In genomic region chr12:125113800-125114199, GRCh38 we compare ENCODE assay signal across 32 cellular contexts.
"Had no signal": no experiment of that assay in that cellular context is flagged by ENCODE, and none has a peak within 500 bp of the region (broad histone marks: within the 10 kb centered on the region; RNA-seq: fewer than 3 reads in every experiment).

No MANE protein-coding gene starts in this region.

- ATAC-seq: activated CD8-positive, alpha-beta T cell treated with anti-CD3 and anti-CD28 coated beads, Interleukin-2, amount 10 ng/mL, durations not matched to agents 7 days and 5 days; esophagus mucosa had no signal

- DNase-seq: activated CD4-positive, alpha-beta T cell treated with anti-CD3 and anti-CD28 coated beads, Interleukin-2, amount 10 ng/mL, durations not matched to agents 24 days and 14 days; activated CD4-positive, CD25-positive, alpha-beta regulatory T cell; activated CD4-positive, CD25-positive, alpha-beta regulatory T cell treated with anti-CD3 and anti-CD28 coated beads, Interleukin-2, amount 50 U/mL, for 72 hours; activated CD8-positive, alpha-beta memory T cell treated with anti-CD3 and anti-CD28 coated beads, Interleukin-2, amount 50 U/mL, for 48 hours; activated CD8-positive, alpha-beta T cell treated with anti-CD3 and anti-CD28 coated beads, Interleukin-2, amount 10 ng/mL, durations not matched to agents 7 days and 5 days; activated gamma-delta T cell; activated naive CD4-positive, alpha-beta T cell; activated naive CD4-positive, alpha-beta T cell treated with anti-CD3 and anti-CD28 coated beads, Interleukin-2, amount 10 ng/mL, durations not matched to agents 7 days and 5 days; activated naive CD8-positive, alpha-beta T cell treated with anti-CD3 and anti-CD28 coated beads, Interleukin-2, amount 10 ng/mL, durations not matched to agents 7 days and 5 days; activated T-cell treated with anti-CD3 and anti-CD28 coated beads for 4 hours; activated T-cell treated with anti-CD3 and anti-CD28 coated beads, Interleukin-2, amount 50 U/mL, for 24 hours; central memory CD4-positive, alpha-beta T cell; cerebellar nuclear complex; colonic mucosa; effector CD8-positive, alpha-beta T cell; foreskin fibroblast; head of caudate nucleus; T-helper 1 cell; T-helper 17 cell; T1000; WERI-Rb-1 had no signal

- H3K4me1 ChIP-seq: ascending aorta, breast epithelium had no signal

- H3K9me3 Mint-ChIP-seq: activated CD4-positive, alpha-beta memory T cell treated with anti-CD3 and anti-CD28 coated beads for 36 hours; activated CD4-positive, alpha-beta T cell treated with anti-CD3 and anti-CD28 coated beads, Interleukin-2, amount 10 ng/mL, durations not matched to agents 24 days and 14 days; activated naive CD4-positive, alpha-beta T cell treated with anti-CD3 and anti-CD28 coated beads, Interleukin-2, amount 10 ng/mL, durations not matched to agents 7 days and 5 days; activated naive CD4-positive, alpha-beta T cell treated with anti-CD3 and anti-CD28 coated beads, Interleukin-2, amount 50 U/mL, for 72 hours; activated naive CD8-positive, alpha-beta T cell treated with anti-CD3 and anti-CD28 coated beads, Interleukin-2, amount 10 ng/mL, durations not matched to agents 7 days and 5 days; activated T-cell treated with anti-CD3 and anti-CD28 coated beads, Interleukin-2, amount 50 U/mL, for 24 hours; T-helper 2 cell treated with Interferon-gamma antibody and Interleukin-4, amounts not matched to agents 5 μg/mL and 100 μg/mL, for 36 hours had no signal

- H3K27me3 ChIP-seq: ascending aorta, breast epithelium, cardiac muscle cell, colonic mucosa had no signal

- H3K4me1 Mint-ChIP-seq: activated CD4-positive, alpha-beta T cell treated with anti-CD3 and anti-CD28 coated beads for 36 hours; activated CD4-positive, alpha-beta T cell treated with anti-CD3 and anti-CD28 coated beads, Interleukin-2, amount 10 ng/mL, durations not matched to agents 24 days and 14 days; activated naive CD4-positive, alpha-beta T cell treated with anti-CD3 and anti-CD28 coated beads, Interleukin-2, amount 10 ng/mL, durations not matched to agents 7 days and 5 days; activated naive CD8-positive, alpha-beta T cell treated with anti-CD3 and anti-CD28 coated beads, Interleukin-2, amount 10 ng/mL, durations not matched to agents 7 days and 5 days had no signal

- H3K9me3 ChIP-seq: ascending aorta, breast epithelium, colonic mucosa had no signal

- H3K4me3 ChIP-seq: ascending aorta, breast epithelium, cardiac muscle cell, colonic mucosa had no signal

- H3K27ac Mint-ChIP-seq: activated CD4-positive, alpha-beta memory T cell treated with anti-CD3 and anti-CD28 coated beads for 36 hours; activated CD4-positive, alpha-beta T cell treated with anti-CD3 and anti-CD28 coated beads for 36 hours; activated CD4-positive, alpha-beta T cell treated with anti-CD3 and anti-CD28 coated beads, Interleukin-2, amount 10 ng/mL, durations not matched to agents 24 days and 14 days; activated CD8-positive, alpha-beta T cell treated with anti-CD3 and anti-CD28 coated beads, Interleukin-2, amount 10 ng/mL, durations not matched to agents 7 days and 5 days; activated naive CD4-positive, alpha-beta T cell treated with anti-CD3 and anti-CD28 coated beads, Interleukin-2, amount 10 ng/mL, durations not matched to agents 7 days and 5 days; activated naive CD8-positive, alpha-beta T cell treated with anti-CD3 and anti-CD28 coated beads, Interleukin-2, amount 10 ng/mL, durations not matched to agents 7 days and 5 days; activated T-cell treated with anti-CD3 and anti-CD28 coated beads, Interleukin-2, amount 50 U/mL, for 24 hours; activated T-cell treated with anti-CD3 and anti-CD28 coated beads, Interleukin-2, amount 50 U/mL, for 72 hours; brain; T-helper 17 cell; T-helper 2 cell treated with Interferon-gamma antibody and Interleukin-4, amounts not matched to agents 5 μg/mL and 100 μg/mL, for 36 hours had no signal

- H3K27me3 Mint-ChIP-seq: activated CD4-positive, alpha-beta memory T cell treated with anti-CD3 and anti-CD28 coated beads for 36 hours; activated CD4-positive, alpha-beta T cell treated with anti-CD3 and anti-CD28 coated beads for 36 hours; activated CD4-positive, alpha-beta T cell treated with anti-CD3 and anti-CD28 coated beads, Interleukin-2, amount 10 ng/mL, durations not matched to agents 24 days and 14 days; activated naive CD4-positive, alpha-beta T cell treated with anti-CD3 and anti-CD28 coated beads, Interleukin-2, amount 10 ng/mL, durations not matched to agents 7 days and 5 days; activated naive CD8-positive, alpha-beta T cell treated with anti-CD3 and anti-CD28 coated beads, Interleukin-2, amount 10 ng/mL, durations not matched to agents 7 days and 5 days; activated T-cell treated with anti-CD3 and anti-CD28 coated beads, Interleukin-2, amount 50 U/mL, for 24 hours; T-helper 17 cell had no signal

- H3K27ac ChIP-seq: ascending aorta, breast epithelium, cardiac muscle cell, colonic mucosa, WERI-Rb-1 had no signal

- FAIRE-seq: frontal cortex had no signal

- H3K4me3 Mint-ChIP-seq: activated CD4-positive, alpha-beta memory T cell treated with anti-CD3 and anti-CD28 coated beads for 36 hours; activated CD4-positive, alpha-beta T cell treated with anti-CD3 and anti-CD28 coated beads for 36 hours; activated CD4-positive, alpha-beta T cell treated with anti-CD3 and anti-CD28 coated beads, Interleukin-2, amount 10 ng/mL, durations not matched to agents 24 days and 14 days; activated CD8-positive, alpha-beta T cell treated with anti-CD3 and anti-CD28 coated beads, Interleukin-2, amount 10 ng/mL, durations not matched to agents 7 days and 5 days; activated naive CD4-positive, alpha-beta T cell treated with anti-CD3 and anti-CD28 coated beads, Interleukin-2, amount 10 ng/mL, durations not matched to agents 7 days and 5 days; activated naive CD8-positive, alpha-beta T cell treated with anti-CD3 and anti-CD28 coated beads, Interleukin-2, amount 10 ng/mL, durations not matched to agents 7 days and 5 days; activated T-cell treated with anti-CD3 and anti-CD28 coated beads, Interleukin-2, amount 50 U/mL, for 24 hours; brain; T-helper 17 cell; T-helper 2 cell treated with Interferon-gamma antibody and Interleukin-4, amounts not matched to agents 5 μg/mL and 100 μg/mL, for 36 hours had no signal

- H3K36me3 ChIP-seq: breast epithelium, colonic mucosa had no signal
